Comparison of ENCODE assay signal across 13 cellular contexts in genomic region chr13:23469901-23470525, GRCh38. TPM values are rescaled to one million over a fixed set of nuclear protein-coding genes. Genes with fewer than 3 reads are reported as not detected.
DNase-seq lines count a peak whose midpoint lies in the region; ATAC-seq and TF ChIP-seq lines count a peak whose summit lies in the region.
"Had no signal": no experiment of that assay in that cellular context is flagged by ENCODE, and none has a peak within 500 bp of the region (broad histone marks: within the 10 kb centered on the region; RNA-seq: fewer than 3 reads in every experiment).

No MANE protein-coding gene starts in this region.

- H3K4me2 ChIP-seq in Karpas-422 (ENCODE audit: low read depth, low read length, poor library complexity, severe bottlenecking), result peak overlapping the region; percentile 57
- H3K4me2 ChIP-seq: BLaER1 treated with 17β-estradiol and CSF1 and Interleukin-3, amounts not matched to agents 10 nM and 100 nM had no signal

- H3K27ac ChIP-seq in Karpas-422 (ENCODE audit: low read length) (peak overlapping the region; percentile 83), endodermal cell (ENCODE audit: low read depth, low read length) (peak overlapping the region; percentile 61)
- H3K27ac ChIP-seq: BLaER1 treated with 17β-estradiol and CSF1 and Interleukin-3, amounts not matched to agents 10 nM and 100 nM had no signal

- no peak for TF ChIP-seq CTCF in Calu3 (IDR thresholded peaks at IDR 0.05; ENCODE audit: unreplicated experiment)
- TF ChIP-seq CTCF in endodermal cell (conservative IDR thresholded peaks at IDR 0.05), result no peak
- no peak for TF ChIP-seq CTCF in nephron progenitor cell (IDR thresholded peaks at IDR 0.05)
- no peak for TF ChIP-seq CTCF in GM13977 (IDR thresholded peaks at IDR 0.05; ENCODE audit: extremely low read depth, insufficient read depth, missing control alignments)

- intact Hi-C loops in Calu3 (cut with micrococcal nuclease; ENCODE audit: unreplicated experiment), result loop anchor here (2.0 to 10.0 kb wide), 3 partner anchors 89 to 417 kb away; partner anchors contain the start of gene MIPEP

- WGBS in endodermal cell (ENCODE audit: insufficient coverage in 1 of 2, insufficient read length in 1 of 2), 2 experiments, result 64 to 71% methylated on average over 8 to 11 of the region's 11 CpGs

- no peaks in the 10 kb centered on the region for H3K79me2 ChIP-seq in Karpas-422 (ENCODE audit: low read length)

- H3K9ac ChIP-seq in Karpas-422 (ENCODE audit: low read length) (peak overlapping the region; percentile 38), endodermal cell (ENCODE audit: extremely low read depth, low read length, poor library complexity, severe bottlenecking) (no peak overlapping the region)
- H3K9ac ChIP-seq: BLaER1 treated with 17β-estradiol and CSF1 and Interleukin-3, amounts not matched to agents 10 nM and 100 nM had no signal

- peaks cover 30% of the 10 kb centered on the region for H3K4me1 Mint-ChIP-seq in Calu3 (ENCODE audit: low read depth, unreplicated experiment)
- H3K4me1 Mint-ChIP-seq in endodermal cell, result peaks cover 29% of the 10 kb centered on the region
- peaks cover 75% of the 10 kb centered on the region for H3K4me1 Mint-ChIP-seq in nephron progenitor cell

- peak overlapping the region; percentile 54 for H3K27ac Mint-ChIP-seq in Calu3 (ENCODE audit: unreplicated experiment)
- no peak overlapping the region for H3K27ac Mint-ChIP-seq in endodermal cell
- peak overlapping the region; percentile 99 for H3K27ac Mint-ChIP-seq in nephron progenitor cell
- H3K27ac Mint-ChIP-seq: stimulated activated naive CD8-positive, alpha-beta T cell treated with anti-CD3 and anti-CD28 coated beads, Interleukin-15, Interleukin-2, amounts not matched to agents 100 ng/mL and 50 ng/mL, for 24 hours had no signal

- peaks cover 51% of the 10 kb centered on the region for H3K4me1 ChIP-seq in Karpas-422 (ENCODE audit: low read length)
- H3K4me1 ChIP-seq in endodermal cell (ENCODE audit: control insufficient read depth, insufficient read depth, low read length), result peaks cover 4% of the 10 kb centered on the region

- no peaks in the 10 kb centered on the region for H3K27me3 ChIP-seq in Karpas-422 (ENCODE audit: low read length)
- peaks cover 11% of the 10 kb centered on the region for H3K27me3 ChIP-seq in endodermal cell (ENCODE audit: control insufficient read depth, insufficient read depth, low read length, poor library complexity, severe bottlenecking)
- H3K27me3 ChIP-seq: BLaER1 treated with 17β-estradiol and CSF1 and Interleukin-3, amounts not matched to agents 10 nM and 100 nM had no signal

- H3K4me3 ChIP-seq in Karpas-422 (ENCODE audit: low read length) (peak overlapping the region; percentile 37), endodermal cell (ENCODE audit: low read length) (no peak overlapping the region)
- H3K4me3 ChIP-seq: BLaER1 treated with 17β-estradiol and CSF1 and Interleukin-3, amounts not matched to agents 10 nM and 100 nM had no signal

- no peak for ATAC-seq in HG03159 (IDR thresholded peaks at IDR 0.05; ENCODE audit: unreplicated experiment)
- no peak for ATAC-seq in GM19452 (IDR thresholded peaks at IDR 0.05; ENCODE audit: unreplicated experiment)

- H3K9me2 ChIP-seq in Karpas-422 (replicated peaks; ENCODE audit: insufficient read depth, low read length), result no peaks in the 10 kb centered on the region

- no peaks in the 10 kb centered on the region for H3K36me3 ChIP-seq in Karpas-422 (ENCODE audit: insufficient read depth, low read length)
- H3K36me3 ChIP-seq in endodermal cell (ENCODE audit: control insufficient read depth, insufficient read depth, low read length), result no peaks in the 10 kb centered on the region
- H3K36me3 ChIP-seq: BLaER1 treated with 17β-estradiol and CSF1 and Interleukin-3, amounts not matched to agents 10 nM and 100 nM had no signal

- H4K20me1 ChIP-seq in Karpas-422 (ENCODE audit: insufficient read depth, low read depth, low read length), result no peaks in the 10 kb centered on the region
- H4K20me1 ChIP-seq: BLaER1 treated with 17β-estradiol and CSF1 and Interleukin-3, amounts not matched to agents 10 nM and 100 nM had no signal

- no peaks in the 10 kb centered on the region for H3K9me3 ChIP-seq in Karpas-422 (ENCODE audit: low read length)
- no peaks in the 10 kb centered on the region for H3K9me3 ChIP-seq in endodermal cell (ENCODE audit: control insufficient read depth, low read length)

- no peak for DNase-seq in Calu3
- peak; percentile 86 for DNase-seq in Karpas-422
- DNase-seq in endodermal cell, result peak; percentile 59
- DNase-seq in nephron progenitor cell, result no peak
- DNase-seq in GM13977 (ENCODE audit: low spot score), result no peak
- no peak for DNase-seq in activated CD4-positive, CD25-positive, alpha-beta regulatory T cell (lab: John Stamatoyannopoulos, UW)
- DNase-seq: NCI-H1105; NK-92 treated with Interleukin-12 subunit alpha and Interleukin-12 subunit beta, amount 100 ng/mL, for 24 hours; T-helper 1 cell had no signal

- in situ Hi-C loops in GM13977 (cut with MboI; ENCODE audit: low pct_unique_long_range_greater_than_20kb, low sequenced_read_pairs, unreplicated experiment), result loop anchor here (10.0 kb wide), 1 partner anchor 405 kb away; no protein-coding TSS in a partner anchor

- H3K36me3 Mint-ChIP-seq in Calu3 (ENCODE audit: insufficient read depth, unreplicated experiment) (peaks cover 12% of the 10 kb centered on the region), endodermal cell (ENCODE audit: low read depth) (no peaks in the 10 kb centered on the region), nephron progenitor cell (ENCODE audit: low read depth) (peaks cover 8% of the 10 kb centered on the region)

- H2AFZ ChIP-seq in Karpas-422 (ENCODE audit: low read length), result no peak overlapping the region

- H3K4me3 Mint-ChIP-seq in Calu3 (ENCODE audit: low read depth, unreplicated experiment), result no peak overlapping the region
- no peak overlapping the region for H3K4me3 Mint-ChIP-seq in endodermal cell
- peak overlapping the region; percentile 74 for H3K4me3 Mint-ChIP-seq in nephron progenitor cell
- H3K4me3 Mint-ChIP-seq: stimulated activated naive CD8-positive, alpha-beta T cell treated with anti-CD3 and anti-CD28 coated beads, Interleukin-15, Interleukin-2, amounts not matched to agents 100 ng/mL and 50 ng/mL, for 24 hours had no signal

- no peaks in the 10 kb centered on the region for H3K9me3 Mint-ChIP-seq in Calu3 (ENCODE audit: low read depth, unreplicated experiment)
- H3K9me3 Mint-ChIP-seq in endodermal cell, result no peaks in the 10 kb centered on the region
- peaks cover 15% of the 10 kb centered on the region for H3K9me3 Mint-ChIP-seq in nephron progenitor cell
- H3K9me3 Mint-ChIP-seq: stimulated activated naive CD8-positive, alpha-beta T cell treated with anti-CD3 and anti-CD28 coated beads, Interleukin-15, Interleukin-2, amounts not matched to agents 100 ng/mL and 50 ng/mL, for 24 hours had no signal

- H3K27me3 Mint-ChIP-seq in Calu3 (ENCODE audit: unreplicated experiment) (no peaks in the 10 kb centered on the region), endodermal cell (ENCODE audit: insufficient read depth) (peaks cover 11% of the 10 kb centered on the region), nephron progenitor cell (ENCODE audit: low read depth, poor library complexity) (peaks cover 3% of the 10 kb centered on the region)

- CTCF ChIA-PET in Calu3 (lab: Charles Lee), result interaction anchor here (0.7 kb wide), 1 partner anchor 34 kb away, joined by 3 read pairs; no protein-coding TSS in a partner anchor

- no TSS peak for BruUV-seq in Calu3 (replicated peaks; lab: Mats Ljungman, UMichigan)

RNA-seq across cellular contexts. Expression of gene SACS, which starts 36.5 kb away (rescaled TPM):
- total RNA-seq in Calu3 (2022) (11.6 and 11.7 TPM in 2 replicates), endodermal cell (10 to 100 TPM; 17.6 to 22.3 TPM)
- total RNA-seq in Karpas-422 (2014; rRNA removed; shearing (Covaris generic); ENCODE audit: low replicate concordance), result 32.7 and 37.5 TPM in 2 replicates
- 30.8 TPM for polyA plus RNA-seq in endodermal cell (2013, experiment 1 of 2)
- polyA plus RNA-seq in endodermal cell (2013, experiment 2 of 2), result 33.2 TPM

Comparison
In these comparisons a context has a peak if more than half of its experiments do, and no peak if none do; other contexts are left out.
1. DNase-seq: peak in Karpas-422 (single experiment) and endodermal cell (single experiment); none in Calu3 (single experiment), nephron progenitor cell (single experiment), GM13977 (single experiment) and activated CD4-positive, CD25-positive, alpha-beta regulatory T cell (0 of 4).